In genomic region chr5:31983851-31984250, GRCh38 we compare ENCODE assay signal across 36 cellular contexts.
DNase-seq lines count a peak whose midpoint lies in the region; ATAC-seq, FAIRE-seq and TF ChIP-seq lines count a peak whose summit lies in the region.
"Had no signal": no experiment of that assay in that cellular context is flagged by ENCODE, and none has a peak within 500 bp of the region (broad histone marks: within the 10 kb centered on the region; RNA-seq: fewer than 3 reads in every experiment).

No MANE protein-coding gene starts in this region.

- CTCF ChIA-PET in MCF 10A (lab: Yijun Ruan, JAX) = interaction anchor here (0.6 to 1.7 kb wide), 6 partner anchors 10 to 157 kb away, joined by 3 to 8 read pairs (median 4); no protein-coding TSS in a partner anchor

- TF ChIP-seq POLR2A in breast epithelium (IDR thresholded peaks at IDR 0.05) (no peak), uterus (IDR thresholded peaks at IDR 0.05) (no peak)

- peaks cover 36% of the 10 kb centered on the region for H3K36me3 Mint-ChIP-seq in MCF 10A (ENCODE audit: insufficient read depth, unreplicated experiment)
- peaks cover 12% of the 10 kb centered on the region for H3K36me3 Mint-ChIP-seq in astrocyte (ENCODE audit: low read depth, unreplicated experiment)
- H3K36me3 Mint-ChIP-seq: activated CD8-positive, alpha-beta memory T cell treated with anti-CD3 and anti-CD28 coated beads, Interleukin-2, amount 10 ng/mL, durations not matched to agents 7 days and 5 days; CD8-positive, alpha-beta T cell had no signal

- H3K27me3 ChIP-seq in breast epithelium (no peaks in the 10 kb centered on the region), astrocyte (ENCODE audit: insufficient read depth, low read length) (no peaks in the 10 kb centered on the region), left lung (no peaks in the 10 kb centered on the region), uterus (no peaks in the 10 kb centered on the region)
- H3K27me3 ChIP-seq: dorsolateral prefrontal cortex, neutrophil, right lobe of liver, tibial nerve had no signal

- H4K20me1 ChIP-seq in astrocyte (ENCODE audit: insufficient read depth, low read length) = no peaks in the 10 kb centered on the region

- H3K27me3 Mint-ChIP-seq in MCF 10A (ENCODE audit: insufficient read depth, unreplicated experiment) = no peaks in the 10 kb centered on the region
- no peaks in the 10 kb centered on the region for H3K27me3 Mint-ChIP-seq in astrocyte (ENCODE audit: low read depth, unreplicated experiment)
- H3K27me3 Mint-ChIP-seq: activated naive CD8-positive, alpha-beta T cell treated with anti-CD3 and anti-CD28 coated beads for 36 hours had no signal

- H3K9ac ChIP-seq in astrocyte (ENCODE audit: low read length) = no peak overlapping the region
- H3K9ac ChIP-seq: KMS-11 had no signal

- H3K4me2 ChIP-seq in astrocyte (ENCODE audit: low read length) = no peak overlapping the region
- H3K4me2 ChIP-seq: KMS-11 had no signal

- H3K4me3 ChIP-seq in breast epithelium (no peak overlapping the region), astrocyte (ENCODE audit: insufficient read depth, low read depth, low read length) (no peak overlapping the region), left lung (no peak overlapping the region), uterus (no peak overlapping the region)
- H3K4me3 ChIP-seq: dorsolateral prefrontal cortex, right lobe of liver, tibial nerve had no signal

- TSS peak; percentile 24 for BruUV-seq in MCF 10A (replicated peaks; lab: Mats Ljungman, UMichigan)

- H3K27ac Mint-ChIP-seq in MCF 10A (ENCODE audit: low read depth, unreplicated experiment) (peak overlapping the region; percentile 27), astrocyte (ENCODE audit: unreplicated experiment) (no peak overlapping the region)
- H3K27ac Mint-ChIP-seq: activated CD8-positive, alpha-beta memory T cell treated with anti-CD3 and anti-CD28 coated beads, Interleukin-2, amount 10 ng/mL, durations not matched to agents 7 days and 5 days; activated naive CD8-positive, alpha-beta T cell treated with anti-CD3 and anti-CD28 coated beads for 36 hours; CD8-positive, alpha-beta T cell; T-helper 17 cell had no signal

- no peaks in the 10 kb centered on the region for H3K9me3 ChIP-seq in breast epithelium
- no peaks in the 10 kb centered on the region for H3K9me3 ChIP-seq in astrocyte (ENCODE audit: insufficient read depth, low read depth, low read length)
- no peaks in the 10 kb centered on the region for H3K9me3 ChIP-seq in left lung
- no peaks in the 10 kb centered on the region for H3K9me3 ChIP-seq in uterus
- H3K9me3 ChIP-seq: neutrophil, right lobe of liver had no signal

- peak overlapping the region in 1 of 2 donors; percentile 32 for H3K27ac ChIP-seq in breast epithelium
- no peak overlapping the region for H3K27ac ChIP-seq in astrocyte (ENCODE audit: low read depth, low read length)
- no peak overlapping the region for H3K27ac ChIP-seq in left lung
- H3K27ac ChIP-seq in uterus = peak overlapping the region; percentile 13 to 80
- H3K27ac ChIP-seq: 22Rv1, HL-60, KMS-11, neutrophil, right lobe of liver, tibial nerve had no signal

- no peaks in the 10 kb centered on the region for H3K79me2 ChIP-seq in astrocyte (ENCODE audit: insufficient read depth, low read length)

- POLR2A ChIA-PET in MCF 10A (lab: Yijun Ruan, JAX) = interaction anchor here (0.9 to 1.5 kb wide), 3 partner anchors 11 to 48 kb away, joined by 3 to 5 read pairs (median 3); no protein-coding TSS in a partner anchor

- no peak for TF ChIP-seq CTCF in MCF 10A (IDR thresholded peaks at IDR 0.05; ENCODE audit: unreplicated experiment)
- TF ChIP-seq CTCF in breast epithelium (IDR thresholded peaks at IDR 0.05) = no peak
- no peak for TF ChIP-seq CTCF in astrocyte (IDR thresholded peaks at IDR 0.05; ENCODE audit: insufficient read depth, low read depth, low read length)
- TF ChIP-seq CTCF in left lung (IDR thresholded peaks at IDR 0.05) = no peak
- TF ChIP-seq CTCF in uterus (IDR thresholded peaks at IDR 0.05) = no peak

- ATAC-seq in left lung = peak; percentile 54
- no peak for ATAC-seq in GM21737 (IDR thresholded peaks at IDR 0.05; ENCODE audit: unreplicated experiment)
- no peak for ATAC-seq in GM21786 (IDR thresholded peaks at IDR 0.05; ENCODE audit: unreplicated experiment)
- ATAC-seq in HG03432 (IDR thresholded peaks at IDR 0.05; ENCODE audit: unreplicated experiment) = no peak
- ATAC-seq: activated CD4-positive, CD25-positive, alpha-beta regulatory T cell treated with anti-CD3 and anti-CD28 coated beads, Interleukin-2, amount 50 U/mL, for 24 hours; activated CD8-positive, alpha-beta memory T cell treated with anti-CD3 and anti-CD28 coated beads, Interleukin-2, amount 10 ng/mL, durations not matched to agents 7 days and 5 days; activated T-cell treated with anti-CD3 and anti-CD28 coated beads, Interleukin-2, amount 50 U/mL, for 4 hours; CD8-positive, alpha-beta T cell; left lobe of liver; PC-3; right lobe of liver; Right ventricle myocardium inferior; T-helper 17 cell had no signal

- H3K4me3 Mint-ChIP-seq in MCF 10A (ENCODE audit: unreplicated experiment) (no peak overlapping the region), astrocyte (ENCODE audit: unreplicated experiment) (no peak overlapping the region)
- H3K4me3 Mint-ChIP-seq: activated CD8-positive, alpha-beta memory T cell treated with anti-CD3 and anti-CD28 coated beads, Interleukin-2, amount 10 ng/mL, durations not matched to agents 7 days and 5 days; activated naive CD8-positive, alpha-beta T cell treated with anti-CD3 and anti-CD28 coated beads for 36 hours; activated T-cell treated with anti-CD3 and anti-CD28 coated beads, Interleukin-2, amount 50 U/mL, for 4 hours; CD8-positive, alpha-beta T cell; T-helper 17 cell had no signal

- H3K36me3 ChIP-seq in breast epithelium (no peaks in the 10 kb centered on the region), astrocyte (ENCODE audit: insufficient read depth, low read length) (no peaks in the 10 kb centered on the region), left lung (no peaks in the 10 kb centered on the region), uterus (no peaks in the 10 kb centered on the region)
- H3K36me3 ChIP-seq: neutrophil, right lobe of liver had no signal

- FAIRE-seq in astrocyte (lab: Jason Lieb, UNC) = peak; percentile 17
- FAIRE-seq: GM12891 had no signal

- H3K9me3 Mint-ChIP-seq in MCF 10A (ENCODE audit: unreplicated experiment) (no peaks in the 10 kb centered on the region), astrocyte (ENCODE audit: unreplicated experiment) (peaks cover 4% of the 10 kb centered on the region)

- H3K4me1 Mint-ChIP-seq in MCF 10A (ENCODE audit: insufficient read depth, unreplicated experiment) (peaks cover 29% of the 10 kb centered on the region), astrocyte (ENCODE audit: low read depth, unreplicated experiment) (peaks cover 16% of the 10 kb centered on the region)
- H3K4me1 Mint-ChIP-seq: activated CD8-positive, alpha-beta memory T cell treated with anti-CD3 and anti-CD28 coated beads, Interleukin-2, amount 10 ng/mL, durations not matched to agents 7 days and 5 days; activated naive CD8-positive, alpha-beta T cell treated with anti-CD3 and anti-CD28 coated beads for 36 hours had no signal

- H3K4me1 ChIP-seq in breast epithelium (peaks cover 0 to 5% of the 10 kb centered on the region in 2 donors), astrocyte (ENCODE audit: insufficient read depth, low read length) (peaks cover 13% of the 10 kb centered on the region), left lung (no peaks in the 10 kb centered on the region), uterus (peaks cover 0 to 9% of the 10 kb centered on the region in 2 donors)
- H3K4me1 ChIP-seq: right lobe of liver had no signal

- H2AFZ ChIP-seq in astrocyte (ENCODE audit: low read depth, low read length) = no peak overlapping the region

- DNase-seq in MCF 10A (ENCODE audit: unreplicated experiment) (no peak), breast epithelium (ENCODE audit: low spot score in 2 of 2) (no peak), astrocyte (ENCODE audit: low read depth) (peak; percentile 68), left lung (no peak), uterus (peak in 1 of 2 donors; percentile 25)
- DNase-seq: activated CD4-positive, alpha-beta T cell treated with anti-CD3 and anti-CD28 coated beads, Interleukin-2, amount 50 U/mL, for 4 hours; activated CD8-positive, alpha-beta memory T cell treated with anti-CD3 and anti-CD28 coated beads, Interleukin-2, amount 10 ng/mL, durations not matched to agents 7 days and 5 days; activated gamma-delta T cell; activated naive CD8-positive, alpha-beta T cell treated with anti-CD3 and anti-CD28 coated beads for 36 hours; activated T-cell treated with anti-CD3 and anti-CD28 coated beads, Interleukin-2, amount 50 U/mL, for 4 hours; anterior cingulate cortex; CD8-positive, alpha-beta T cell; central memory CD4-positive, alpha-beta T cell; dorsolateral prefrontal cortex; glutamatergic neuron; H7; NCI-H1417; NCI-H2081; NCI-H2227 treated with DMSO at 0.1 percent for 48 hours; NCI-H526 treated with DMSO at 0.1 percent for 48 hours; PC-3; right lobe of liver; stimulated activated CD4-positive, alpha-beta T cell treated with anti-CD3 and anti-CD28 coated beads, Interleukin-4, amount 100 ng/mL, for 24 hours; T-helper 17 cell had no signal

- intact Hi-C loops in MCF 10A (cut with micrococcal nuclease) (no loop called here), breast epithelium (cut with DNase I; ENCODE audit: low total_unique reads) (no loop called here), left lung (cut with DNase I) (no loop called here), uterus (cut with DNase I; ENCODE audit: low total_unique reads) (no loop called here)

Comparison
In these comparisons a context has a peak if more than half of its experiments do, and no peak if none do; other contexts are left out.
1. H3K27ac ChIP-seq: peak in uterus (2 of 2); none in astrocyte (single experiment) and left lung (0 of 2).